In the genomic region with DNA sequence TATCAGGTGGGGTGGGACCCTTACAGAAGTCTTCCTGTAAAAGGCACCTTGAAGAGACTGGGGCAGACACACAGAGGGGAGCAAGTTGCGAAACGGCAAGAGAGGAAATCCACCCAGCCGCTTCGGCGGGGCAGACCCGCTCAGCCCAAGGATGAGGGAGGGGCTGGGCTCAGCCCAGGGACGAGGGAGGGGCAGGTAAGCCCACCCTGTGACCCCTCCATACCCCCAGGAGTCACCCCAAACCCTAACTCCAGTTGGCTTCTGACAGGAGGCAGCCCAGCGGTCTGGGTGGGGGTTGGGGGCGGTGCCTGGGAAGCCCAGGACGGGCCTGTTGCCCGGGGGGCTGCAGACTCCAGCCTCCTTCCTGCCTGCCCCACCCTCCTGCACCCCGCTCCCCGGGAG, we compare ENCODE assay signal across 8 cellular contexts. TPM values are rescaled to one million over a fixed set of nuclear protein-coding genes. Genes with fewer than 3 reads are reported as not detected.
DNase-seq lines count a peak whose midpoint lies in the region; ATAC-seq and TF ChIP-seq lines count a peak whose summit lies in the region.

No MANE protein-coding gene starts in this region.

- peak overlapping the region; percentile 72 for H3K4me3 ChIP-seq in colonic mucosa
- peak overlapping the region; percentile 14 for H3K4me3 ChIP-seq in mucosa of stomach (ENCODE audit: low read length)

- H3K27me3 ChIP-seq in colonic mucosa (peaks cover 4% of the 10 kb centered on the region), mucosa of stomach (ENCODE audit: control insufficient read depth, insufficient read depth, low read length) (peaks cover 30% of the 10 kb centered on the region)

- H3K4me1 ChIP-seq in colonic mucosa (peaks cover 16% of the 10 kb centered on the region), mucosa of stomach (ENCODE audit: control insufficient read depth, insufficient read depth, low read length) (peaks cover 59% of the 10 kb centered on the region)

- no peaks in the 10 kb centered on the region for H3K9me3 ChIP-seq in KOPT-K1 (ENCODE audit: insufficient read depth, low read length, poor library complexity, severe bottlenecking)
- no peaks in the 10 kb centered on the region for H3K9me3 ChIP-seq in colonic mucosa
- H3K9me3 ChIP-seq in mucosa of stomach (ENCODE audit: control insufficient read depth, low read length), result no peaks in the 10 kb centered on the region

- H3K36me3 ChIP-seq in KOPT-K1 (ENCODE audit: insufficient read depth, low read length) (peaks cover 26% of the 10 kb centered on the region), colonic mucosa (no peaks in the 10 kb centered on the region), mucosa of stomach (ENCODE audit: control insufficient read depth, insufficient read depth, low read length) (no peaks in the 10 kb centered on the region)

- peak; percentile 44 for DNase-seq in 8988T
- no peak for DNase-seq in colonic mucosa
- DNase-seq in globus pallidus (ENCODE audit: low spot score), result no peak
- no peak for DNase-seq in hypothalamus (lab: John Stamatoyannopoulos, UW)

- intact Hi-C loops in colonic mucosa (cut with DNase I), result no loop called here

- TF ChIP-seq CTCF in colonic mucosa (IDR thresholded peaks at IDR 0.05), result no peak

- H3K27ac ChIP-seq in KOPT-K1 (ENCODE audit: low read depth, low read length, poor library complexity, severe bottlenecking) (peak overlapping the region; percentile 91), colonic mucosa (no peak overlapping the region)

- peak overlapping the region; percentile 73 to 83 for H3K9ac ChIP-seq in colonic mucosa (ENCODE audit: low read depth in 2 of 2, low read length in 2 of 2)
- H3K9ac ChIP-seq in mucosa of stomach (ENCODE audit: low read length), result peak overlapping the region; percentile 69

- ATAC-seq in HG03280 (IDR thresholded peaks at IDR 0.05; ENCODE audit: unreplicated experiment) (no peak), GM19463 (IDR thresholded peaks at IDR 0.05; ENCODE audit: unreplicated experiment) (no peak)

RNA-seq across cellular contexts. Expression of a gene that starts 1.0 kb away (rescaled TPM):
- 10 to 100 TPM; 34.0 to 69.5 TPM for total RNA-seq in colonic mucosa

RNA-seq across cellular contexts. Expression of a gene that starts 54.5 kb away (rescaled TPM):
- not detected for total RNA-seq in colonic mucosa
